ENCODE assay signal across 27 cellular contexts in genomic region chrX:103791233-103791632, GRCh38. TPM values are rescaled to one million over a fixed set of nuclear protein-coding genes. Genes with fewer than 3 reads are reported as not detected.
A peak's percentile ranks its signal among the peaks of the same experiment; 100 is the strongest.
DNase-seq lines count a peak whose midpoint lies in the region; ATAC-seq and TF ChIP-seq lines count a peak whose summit lies in the region.
"Had no signal": no experiment of that assay in that cellular context is flagged by ENCODE, and none has a peak within 500 bp of the region (broad histone marks: within the 10 kb centered on the region; RNA-seq: fewer than 3 reads in every experiment).

No MANE protein-coding gene starts in this region.

- no peak overlapping the region for H3K27ac Mint-ChIP-seq in endodermal cell
- H3K27ac Mint-ChIP-seq: CD14-positive monocyte, nephron had no signal

- peaks cover 3% of the 10 kb centered on the region for H3K4me1 ChIP-seq in endodermal cell (ENCODE audit: control insufficient read depth, insufficient read depth, low read length)
- H3K4me1 ChIP-seq: adrenal gland, psoas muscle, vagina had no signal

- no peak overlapping the region for H3K4me3 ChIP-seq in endodermal cell (ENCODE audit: low read length)
- H3K4me3 ChIP-seq: adrenal gland, psoas muscle, vagina had no signal

- ATAC-seq in GM18868 (IDR thresholded peaks at IDR 0.05; ENCODE audit: unreplicated experiment), result no peak
- ATAC-seq in HG02623 (IDR thresholded peaks at IDR 0.05; ENCODE audit: unreplicated experiment), result no peak
- ATAC-seq: foreskin keratinocyte, HCT116, psoas muscle had no signal

- no peak overlapping the region for H3K27ac ChIP-seq in endodermal cell (ENCODE audit: low read depth, low read length)
- H3K27ac ChIP-seq: adrenal gland, foreskin keratinocyte, psoas muscle, vagina had no signal

- H3K27me3 Mint-ChIP-seq in endodermal cell (ENCODE audit: insufficient read depth), result peaks cover 9% of the 10 kb centered on the region

- no peaks in the 10 kb centered on the region for H3K4me1 Mint-ChIP-seq in endodermal cell
- H3K4me1 Mint-ChIP-seq: nephron had no signal

- H3K36me3 Mint-ChIP-seq in endodermal cell (ENCODE audit: low read depth), result no peaks in the 10 kb centered on the region
- H3K36me3 Mint-ChIP-seq: CD14-positive monocyte had no signal

- no peak for TF ChIP-seq CTCF in endodermal cell (conservative IDR thresholded peaks at IDR 0.05)

- no peaks in the 10 kb centered on the region for H3K36me3 ChIP-seq in endodermal cell (ENCODE audit: control insufficient read depth, insufficient read depth, low read length)
- H3K36me3 ChIP-seq: adrenal gland, vagina had no signal

- no peak overlapping the region for H3K4me3 Mint-ChIP-seq in endodermal cell
- H3K4me3 Mint-ChIP-seq: CD14-positive monocyte, nephron had no signal

- H3K9ac ChIP-seq in endodermal cell (ENCODE audit: extremely low read depth, low read length, poor library complexity, severe bottlenecking), result no peak overlapping the region

- no peaks in the 10 kb centered on the region for H3K9me3 ChIP-seq in endodermal cell (ENCODE audit: control insufficient read depth, low read length)
- H3K9me3 ChIP-seq: adrenal gland, psoas muscle, vagina had no signal

- peak; percentile 19 for DNase-seq in NCI-H82 (lab: John Stamatoyannopoulos, UW)
- DNase-seq in NCI-H82 treated with DMSO at 0.1 percent for 48 hours (lab: John Stamatoyannopoulos, UW; ENCODE audit: unreplicated experiment), result no peak
- DNase-seq in NCI-H526 (lab: John Stamatoyannopoulos, UW), result peak; percentile 35 to 59
- peak; percentile 63 for DNase-seq in endodermal cell
- DNase-seq in activated naive CD4-positive, alpha-beta T cell treated with anti-CD3 and anti-CD28 coated beads, Interleukin-2, amount 50 U/mL, for 16 hours, result no peak
- DNase-seq in glomerular visceral epithelial cell (ENCODE audit: extremely low spot score), result no peak
- DNase-seq: activated CD4-positive, alpha-beta T cell treated with anti-CD3 and anti-CD28 coated beads, Interleukin-2, amount 50 U/mL, for 1 hour; activated effector memory CD4-positive, alpha-beta T cell treated with anti-CD3 and anti-CD28 coated beads, Interleukin-2, amount 50 U/mL, for 16 hours; adrenal gland; dorsolateral prefrontal cortex; foreskin keratinocyte; KBM-7; NCI-H446 treated with DMSO at 0.1 percent for 48 hours; psoas muscle; Right ventricle myocardium superior; small intestine; stimulated activated CD4-positive, alpha-beta T cell treated with anti-CD3 and anti-CD28 coated beads, Interleukin-4, amount 100 ng/mL, for 1 hour; T-helper 1 cell had no signal

- no peaks in the 10 kb centered on the region for H3K27me3 ChIP-seq in endodermal cell (ENCODE audit: control insufficient read depth, insufficient read depth, low read length, poor library complexity, severe bottlenecking)
- H3K27me3 ChIP-seq: foreskin keratinocyte, vagina had no signal

- WGBS in endodermal cell (ENCODE audit: insufficient coverage in 1 of 2, insufficient read length in 1 of 2), 2 experiments, result 77% methylated on average over 4 of the region's 4 CpGs; no CpG with 5 or more reads in 1 of the 2 experiments

- H3K9me3 Mint-ChIP-seq in endodermal cell, result no peaks in the 10 kb centered on the region
- H3K9me3 Mint-ChIP-seq: CD14-positive monocyte, nephron had no signal

RNA-seq across cellular contexts. Expression of gene PLP1, which starts 14.6 kb away (rescaled TPM):
- 10 to 100 TPM in 1 of 2 donors, 1 to 10 TPM in 1; 5.1 to 16.0 TPM for total RNA-seq in endodermal cell
- polyA plus RNA-seq in endodermal cell (2013, experiment 1 of 2), result 150 TPM
- polyA plus RNA-seq in endodermal cell (2013, experiment 2 of 2), result 129 TPM
- total RNA-seq: epithelial cell of proximal tubule, foreskin keratinocyte, kidney epithelial cell, OCI-LY7 had no signal
- polyA plus RNA-seq: CD14-positive monocyte had no signal

RNA-seq across cellular contexts. Expression of gene RAB9B, which starts 40.8 kb away (rescaled TPM):
- under 1 TPM; 0.42 to 0.64 TPM for total RNA-seq in endodermal cell
- 2.0 TPM for polyA plus RNA-seq in endodermal cell (2013, experiment 1 of 2)
- 1.8 TPM for polyA plus RNA-seq in endodermal cell (2013, experiment 2 of 2)

Comparison
In these comparisons a context has a peak if more than half of its experiments do, and no peak if none do; other contexts are left out.
1. DNase-seq: peak in NCI-H82 (single experiment), NCI-H526 (2 of 2) and endodermal cell (single experiment); none in NCI-H82 treated with DMSO at 0.1 percent for 48 hours (single experiment), activated naive CD4-positive, alpha-beta T cell treated with anti-CD3 and anti-CD28 coated beads, Interleukin-2, amount 50 U/mL, for 16 hours (single experiment) and glomerular visceral epithelial cell (single experiment).